1 cellular context compared by ENCODE assay signal in genomic region chr5:140700177-140701144, GRCh38.
TF ChIP-seq lines count a peak whose summit lies in the region.

ZMAT2 (plus strand) TSS chr5:140700447; CDS start chr5:140700461, 14 bp downstream.

TF ChIP-seq in HepG2, 621 proteins besides CTCF, POLR2A, EP300 and RAD21 (continued from another document and continues in another):
- TF ChIP-seq STAT6 (CRISPR knock-in tag; IDR thresholded peaks at IDR 0.05; ENCODE audit: borderline replicate concordance) (no peak), PRPF4 (IDR thresholded peaks at IDR 0.05; ENCODE audit: low read depth, low read length, poor library complexity, severe bottlenecking) (no peak), PAWR (CRISPR knock-in tag; IDR thresholded peaks at IDR 0.05; ENCODE audit: borderline replicate concordance) (no peak), DNMT1 (CRISPR knock-in tag; IDR thresholded peaks at IDR 0.05) (no peak), THAP7 (CRISPR knock-in tag; IDR thresholded peaks at IDR 0.05) (no peak), ZNF3 (CRISPR knock-in tag; IDR thresholded peaks at IDR 0.05) (no peak), GMEB2 (CRISPR knock-in tag; IDR thresholded peaks at IDR 0.05; ENCODE audit: low read depth) (no peak), SIN3A (IDR thresholded peaks at IDR 0.05; ENCODE audit: borderline replicate concordance, low read depth, low read length) (peak; percentile 66), ATM (IDR thresholded peaks at IDR 0.05; ENCODE audit: borderline replicate concordance) (no peak), ZNF746 (CRISPR knock-in tag; IDR thresholded peaks at IDR 0.05) (no peak), NRL (CRISPR knock-in tag; IDR thresholded peaks at IDR 0.05; ENCODE audit: borderline replicate concordance) (no peak), CENPBD1 (CRISPR knock-in tag; IDR thresholded peaks at IDR 0.05; ENCODE audit: borderline replicate concordance, low read depth) (no peak), ZZZ3 (CRISPR knock-in tag; IDR thresholded peaks at IDR 0.05; ENCODE audit: borderline replicate concordance) (no peak), ZBED4 (CRISPR knock-in tag; IDR thresholded peaks at IDR 0.05; ENCODE audit: borderline replicate concordance) (peak; percentile 83; the same call in 1 of the 2 replicates), GRHL1 (CRISPR knock-in tag; conservative IDR thresholded peaks at IDR 0.05) (no peak), LRRFIP1 (CRISPR knock-in tag; conservative IDR thresholded peaks at IDR 0.05) (no peak), ZNF280B (CRISPR knock-in tag; IDR thresholded peaks at IDR 0.05; ENCODE audit: borderline replicate concordance) (no peak), ZBTB39 (CRISPR knock-in tag; IDR thresholded peaks at IDR 0.05) (no peak), SRF (IDR thresholded peaks at IDR 0.05; ENCODE audit: low read depth, low read length) (peak; percentile 58; the same call in 1 of the 2 replicates), ZNF557 (CRISPR knock-in tag; IDR thresholded peaks at IDR 0.05) (no peak), ZGPAT (CRISPR knock-in tag; IDR thresholded peaks at IDR 0.05) (peak; percentile 80), XRCC5 (optimal IDR thresholded peaks at IDR 0.05; ENCODE audit: low read length) (peak; percentile 46), FOXO1 (CRISPR knock-in tag; IDR thresholded peaks at IDR 0.05) (no peak), KDM5A (IDR thresholded peaks at IDR 0.05; ENCODE audit: borderline replicate concordance, low read length) (peak; percentile 98), ZNF788 (CRISPR knock-in tag; IDR thresholded peaks at IDR 0.05; ENCODE audit: borderline replicate concordance) (peak; percentile 57; the same call in 1 of the 2 replicates), BORCS8-MEF2B (CRISPR knock-in tag; IDR thresholded peaks at IDR 0.05) (peak; percentile 68), SP140L (CRISPR knock-in tag; IDR thresholded peaks at IDR 0.05; ENCODE audit: borderline replicate concordance) (no peak), HDAC2 (CRISPR knock-in tag; IDR thresholded peaks at IDR 0.05) (peak; percentile 88), TGIF2 (CRISPR knock-in tag; IDR thresholded peaks at IDR 0.05) (peak; percentile 84; the same call in 1 of the 2 replicates), HES4 (CRISPR knock-in tag; IDR thresholded peaks at IDR 0.05; ENCODE audit: borderline replicate concordance) (no peak), U2AF1 (optimal IDR thresholded peaks at IDR 0.05; ENCODE audit: low read depth, low read length) (no peak), MIER2 (CRISPR knock-in tag; IDR thresholded peaks at IDR 0.05) (peak; percentile 68; the same call in 1 of the 2 replicates), RARA (CRISPR knock-in tag; IDR thresholded peaks at IDR 0.05) (no peak), RXRB (CRISPR knock-in tag; IDR thresholded peaks at IDR 0.05; ENCODE audit: borderline replicate concordance) (peak; percentile 58), CSRNP1 (CRISPR knock-in tag; IDR thresholded peaks at IDR 0.05) (0 out of 2 replicates have a peak, but pooled peaks have one; percentile 17), ZEB1 (IDR thresholded peaks at IDR 0.05; ENCODE audit: insufficient replicate concordance, low read depth) (peak; percentile 30)
